9 cellular contexts compared by ENCODE assay signal in the genomic region with DNA sequence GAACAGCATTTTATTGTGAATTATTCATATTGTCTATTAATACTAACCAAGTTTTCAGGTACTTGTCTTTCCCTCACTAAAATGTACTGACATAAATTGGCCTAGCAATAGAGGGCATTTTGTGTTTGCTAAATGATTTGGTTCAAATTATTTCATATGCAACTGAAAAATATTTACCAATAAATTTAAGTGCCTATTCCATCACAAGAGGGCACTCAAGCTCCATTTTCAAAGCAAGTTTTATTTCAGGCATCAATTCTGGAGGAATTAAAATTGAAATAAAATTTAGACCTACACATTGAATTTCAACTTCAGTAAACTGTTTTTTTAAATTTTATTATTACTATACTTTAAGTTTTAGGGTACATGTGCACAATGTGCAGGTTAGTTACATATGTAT.
A peak's percentile ranks its signal among the peaks of the same experiment; 100 is the strongest.
DNase-seq lines count a peak whose midpoint lies in the region; ATAC-seq and TF ChIP-seq lines count a peak whose summit lies in the region.
"Had no signal": no experiment of that assay in that cellular context is flagged by ENCODE, and none has a peak within 500 bp of the region (broad histone marks: within the 10 kb centered on the region; RNA-seq: fewer than 3 reads in every experiment).

No MANE protein-coding gene starts in this region.

- no peaks in the 10 kb centered on the region for H3K9me3 Mint-ChIP-seq in activated T-helper 2 cell treated with anti-CD3 and anti-CD28 coated beads, Interferon-gamma antibody, Interleukin-2, Interleukin-4, amounts not matched to agents 10 μg/mL and 5 μg/mL and 100 μg/mL, durations not matched to agents 14 hours and 24 hours and 36 hours

- peaks cover 3% of the 10 kb centered on the region for H3K27me3 Mint-ChIP-seq in activated T-helper 2 cell treated with anti-CD3 and anti-CD28 coated beads, Interferon-gamma antibody, Interleukin-2, Interleukin-4, amounts not matched to agents 10 μg/mL and 5 μg/mL and 100 μg/mL, durations not matched to agents 14 hours and 24 hours and 36 hours (ENCODE audit: low read depth)

- H3K9me3 ChIP-seq in cardiac muscle cell (ENCODE audit: low read depth), result no peaks in the 10 kb centered on the region
- H3K9me3 ChIP-seq in right atrium auricular region, result no peaks in the 10 kb centered on the region
- no peaks in the 10 kb centered on the region for H3K9me3 ChIP-seq in Peyer's patch
- no peaks in the 10 kb centered on the region for H3K9me3 ChIP-seq in transverse colon
- H3K9me3 ChIP-seq: SJCRH30 had no signal

- H3K4me3 ChIP-seq in cardiac muscle cell (no peak overlapping the region), right atrium auricular region (no peak overlapping the region), Peyer's patch (no peak overlapping the region), fibroblast of pulmonary artery (replicated peaks; ENCODE audit: low read depth, low read length) (no peak overlapping the region), transverse colon (no peak overlapping the region)
- H3K4me3 ChIP-seq: SJCRH30 had no signal

- ATAC-seq in GM18907 (IDR thresholded peaks at IDR 0.05; ENCODE audit: unreplicated experiment), result no peak

- in situ Hi-C loops in transverse colon (cut with MboI; ENCODE audit: low pct_ligation_motif_present in 1 of 4, low pct_unique_long_range_greater_than_20kb in 1 of 4, low sequenced_read_pairs in 3 of 4), result loop anchor here in 2 of 4 donors (25.0 kb wide), 1 partner anchor 1105 kb away; no protein-coding TSS in a partner anchor

- TF ChIP-seq EP300 in transverse colon (IDR thresholded peaks at IDR 0.05; ENCODE audit: low read depth), result no peak

- H3K4me3 Mint-ChIP-seq in activated T-helper 2 cell treated with anti-CD3 and anti-CD28 coated beads, Interferon-gamma antibody, Interleukin-2, Interleukin-4, amounts not matched to agents 10 μg/mL and 5 μg/mL and 100 μg/mL, durations not matched to agents 14 hours and 24 hours and 36 hours (ENCODE audit: low read depth), result no peak overlapping the region

- no peak overlapping the region for H3K27ac Mint-ChIP-seq in activated T-helper 2 cell treated with anti-CD3 and anti-CD28 coated beads, Interferon-gamma antibody, Interleukin-2, Interleukin-4, amounts not matched to agents 10 μg/mL and 5 μg/mL and 100 μg/mL, durations not matched to agents 14 hours and 24 hours and 36 hours

- TF ChIP-seq POLR2A in Peyer's patch (IDR thresholded peaks at IDR 0.05) (no peak), transverse colon (IDR thresholded peaks at IDR 0.05) (no peak)

- no peaks in the 10 kb centered on the region for H3K36me3 Mint-ChIP-seq in activated T-helper 2 cell treated with anti-CD3 and anti-CD28 coated beads, Interferon-gamma antibody, Interleukin-2, Interleukin-4, amounts not matched to agents 10 μg/mL and 5 μg/mL and 100 μg/mL, durations not matched to agents 14 hours and 24 hours and 36 hours (ENCODE audit: low read depth)

- DNase-seq in cardiac muscle cell (ENCODE audit: low read depth in 1 of 2, low spot score in 1 of 2) (peak; percentile 22 to 54), right atrium auricular region (ENCODE audit: low spot score) (no peak), Peyer's patch (no peak), fibroblast of pulmonary artery (ENCODE audit: low read depth) (peak; percentile 57), transverse colon (no peak), germinal center (ENCODE audit: low spot score) (no peak)
- no peak for DNase-seq in activated T-helper 2 cell treated with anti-CD3 and anti-CD28 coated beads, Interferon-gamma antibody, Interleukin-2, Interleukin-4, amounts not matched to agents 10 μg/mL and 5 μg/mL and 100 μg/mL, durations not matched to agents 14 hours and 24 hours and 36 hours (ENCODE audit: low spot score)

- intact Hi-C loops in transverse colon (cut with DNase I; ENCODE audit: low total_unique reads), result no loop called here
- intact Hi-C loops in activated T-helper 2 cell treated with anti-CD3 and anti-CD28 coated beads, Interferon-gamma antibody, Interleukin-2, Interleukin-4, amounts not matched to agents 10 μg/mL and 5 μg/mL and 100 μg/mL, durations not matched to agents 14 hours and 24 hours and 36 hours (cut with micrococcal nuclease), result no loop called here

- H3K27ac ChIP-seq in cardiac muscle cell (no peak overlapping the region), right atrium auricular region (no peak overlapping the region), Peyer's patch (no peak overlapping the region), transverse colon (no peak overlapping the region)
- H3K27ac ChIP-seq: SJCRH30 had no signal

- H3K27me3 ChIP-seq in cardiac muscle cell (no peaks in the 10 kb centered on the region), right atrium auricular region (no peaks in the 10 kb centered on the region), Peyer's patch (no peaks in the 10 kb centered on the region), transverse colon (no peaks in the 10 kb centered on the region)
- H3K27me3 ChIP-seq: SJCRH30 had no signal

- H3K4me1 Mint-ChIP-seq in activated T-helper 2 cell treated with anti-CD3 and anti-CD28 coated beads, Interferon-gamma antibody, Interleukin-2, Interleukin-4, amounts not matched to agents 10 μg/mL and 5 μg/mL and 100 μg/mL, durations not matched to agents 14 hours and 24 hours and 36 hours (ENCODE audit: low read depth), result no peaks in the 10 kb centered on the region

- H3K4me1 ChIP-seq in cardiac muscle cell (ENCODE audit: low read depth) (no peaks in the 10 kb centered on the region), right atrium auricular region (no peaks in the 10 kb centered on the region), Peyer's patch (peaks cover 0 to 6% (median 0%) of the 10 kb centered on the region in 4 donors), transverse colon (peaks cover 0 to 8% (median 3%) of the 10 kb centered on the region in 4 donors)
- H3K4me1 ChIP-seq: SJCRH30 had no signal

- peak; percentile 40 for TF ChIP-seq CTCF in cardiac muscle cell (IDR thresholded peaks at IDR 0.05; ENCODE audit: low read depth, low read length)
- peak in 1 of 2 donors; percentile 66 for TF ChIP-seq CTCF in right atrium auricular region (IDR thresholded peaks at IDR 0.05)
- peak in 4 of 6 experiments; percentile 28 to 61 (median 48) for TF ChIP-seq CTCF in Peyer's patch (IDR thresholded peaks at IDR 0.05)
- TF ChIP-seq CTCF in fibroblast of pulmonary artery (IDR thresholded peaks at IDR 0.05; ENCODE audit: low read length, missing control alignments), result peak; percentile 52
- peak in 4 of 5 experiments; percentile 28 to 38 (median 35) for TF ChIP-seq CTCF in transverse colon (IDR thresholded peaks at IDR 0.05)

- H3K36me3 ChIP-seq in cardiac muscle cell (no peaks in the 10 kb centered on the region), right atrium auricular region (no peaks in the 10 kb centered on the region), Peyer's patch (no peaks in the 10 kb centered on the region), transverse colon (no peaks in the 10 kb centered on the region)
- H3K36me3 ChIP-seq: SJCRH30 had no signal

Comparison
In these comparisons a context has a peak if more than half of its experiments do, and no peak if none do; other contexts are left out.
1. DNase-seq: peak in cardiac muscle cell (2 of 2) and fibroblast of pulmonary artery (single experiment); none in right atrium auricular region (single experiment), Peyer's patch (0 of 3), transverse colon (single experiment), germinal center (single experiment) and activated T-helper 2 cell treated with anti-CD3 and anti-CD28 coated beads, Interferon-gamma antibody, Interleukin-2, Interleukin-4, amounts not matched to agents 10 μg/mL and 5 μg/mL and 100 μg/mL, durations not matched to agents 14 hours and 24 hours and 36 hours (single experiment).